In the genomic region with DNA sequence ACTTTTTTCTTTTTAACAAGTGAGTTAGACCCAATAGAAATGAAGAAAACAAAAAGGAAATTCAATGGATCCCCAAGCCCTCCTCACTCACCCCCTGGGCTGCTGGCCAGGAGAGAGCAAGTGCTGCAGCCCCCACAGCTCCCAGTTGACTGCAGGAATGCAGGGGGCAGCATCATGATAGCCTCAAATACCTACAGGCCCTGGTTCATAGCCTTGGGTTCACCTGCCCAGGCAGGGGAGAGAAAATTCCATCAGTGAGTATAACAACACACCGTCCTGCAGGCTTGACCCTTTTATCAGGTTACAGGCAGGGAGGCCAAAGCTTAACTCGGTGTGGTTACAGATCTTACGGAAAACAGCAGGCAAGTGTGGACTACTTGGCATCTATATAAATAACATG, we compare ENCODE assay signal across 15 cellular contexts.
"Had no signal": no experiment of that assay in that cellular context is flagged by ENCODE, and none has a peak within 500 bp of the region (broad histone marks: within the 10 kb centered on the region; RNA-seq: fewer than 3 reads in every experiment).

No MANE protein-coding gene starts in this region.

- H3K4me3 Mint-ChIP-seq: activated CD4-positive, alpha-beta memory T cell treated with anti-CD3 and anti-CD28 coated beads, Interleukin-2, amount 10 ng/mL, durations not matched to agents 7 days and 5 days; mesothelial cell of epicardium; nephron progenitor cell; stimulated activated effector memory CD8-positive, alpha-beta T cell treated with anti-CD3 and anti-CD28 coated beads, Interleukin-12 subunit alpha, Interleukin-12 subunit beta, amount 100 ng/mL, for 72 hours; T-helper 17 cell had no signal

- H3K36me3 ChIP-seq: thoracic aorta, uterus had no signal

- H3K27me3 Mint-ChIP-seq: activated CD4-positive, alpha-beta memory T cell treated with anti-CD3 and anti-CD28 coated beads, Interleukin-2, amount 10 ng/mL, durations not matched to agents 7 days and 5 days; T-helper 17 cell had no signal

- H3K9me3 Mint-ChIP-seq: activated CD4-positive, alpha-beta memory T cell treated with anti-CD3 and anti-CD28 coated beads, Interleukin-2, amount 10 ng/mL, durations not matched to agents 7 days and 5 days; activated naive CD4-positive, alpha-beta T cell treated with anti-CD3 and anti-CD28 coated beads, Interleukin-2, amount 50 U/mL, for 72 hours; mesothelial cell of epicardium; nephron progenitor cell; stimulated activated effector memory CD8-positive, alpha-beta T cell treated with anti-CD3 and anti-CD28 coated beads, Interleukin-12 subunit alpha, Interleukin-12 subunit beta, amount 100 ng/mL, for 72 hours had no signal

- H3K27ac ChIP-seq: psoas muscle, thoracic aorta, uterus had no signal

- H3K4me1 ChIP-seq: psoas muscle had no signal

- H3K9me3 ChIP-seq: psoas muscle, thoracic aorta, uterus had no signal

- H3K27me3 ChIP-seq: uterus had no signal

- H3K36me3 Mint-ChIP-seq: activated naive CD4-positive, alpha-beta T cell treated with anti-CD3 and anti-CD28 coated beads, Interleukin-2, amount 50 U/mL, for 72 hours; mesothelial cell of epicardium; stimulated activated effector memory CD8-positive, alpha-beta T cell treated with anti-CD3 and anti-CD28 coated beads, Interleukin-12 subunit alpha, Interleukin-12 subunit beta, amount 100 ng/mL, for 72 hours had no signal

- H3K4me3 ChIP-seq: psoas muscle, thoracic aorta, uterus had no signal

- DNase-seq: activated CD4-positive, alpha-beta memory T cell treated with anti-CD3 and anti-CD28 coated beads, Interleukin-2, amount 10 ng/mL, durations not matched to agents 7 days and 5 days; activated CD4-positive, alpha-beta T cell treated with anti-CD3 and anti-CD28 coated beads for 4 hours; activated gamma-delta T cell; activated T-cell treated with anti-CD3 and anti-CD28 coated beads, Interleukin-2, amount 50 U/mL, for 48 hours; hippocampal formation; nephron progenitor cell; psoas muscle; stimulated activated CD4-positive, alpha-beta T cell treated with anti-CD3 and anti-CD28 coated beads, Interleukin-12 subunit alpha, Interleukin-12 subunit beta, amount 100 ng/mL, for 4 hours; stimulated activated CD4-positive, alpha-beta T cell treated with anti-CD3 and anti-CD28 coated beads, Interleukin-2, amount 100 ng/mL, for 24 hours; T-helper 17 cell; uterus had no signal

- H3K27ac Mint-ChIP-seq: activated CD4-positive, alpha-beta memory T cell treated with anti-CD3 and anti-CD28 coated beads, Interleukin-2, amount 10 ng/mL, durations not matched to agents 7 days and 5 days; activated naive CD4-positive, alpha-beta T cell treated with anti-CD3 and anti-CD28 coated beads, Interleukin-2, amount 50 U/mL, for 72 hours; mesothelial cell of epicardium; nephron progenitor cell; T-helper 17 cell had no signal
